9 cellular contexts compared by ENCODE assay signal in the genomic region with DNA sequence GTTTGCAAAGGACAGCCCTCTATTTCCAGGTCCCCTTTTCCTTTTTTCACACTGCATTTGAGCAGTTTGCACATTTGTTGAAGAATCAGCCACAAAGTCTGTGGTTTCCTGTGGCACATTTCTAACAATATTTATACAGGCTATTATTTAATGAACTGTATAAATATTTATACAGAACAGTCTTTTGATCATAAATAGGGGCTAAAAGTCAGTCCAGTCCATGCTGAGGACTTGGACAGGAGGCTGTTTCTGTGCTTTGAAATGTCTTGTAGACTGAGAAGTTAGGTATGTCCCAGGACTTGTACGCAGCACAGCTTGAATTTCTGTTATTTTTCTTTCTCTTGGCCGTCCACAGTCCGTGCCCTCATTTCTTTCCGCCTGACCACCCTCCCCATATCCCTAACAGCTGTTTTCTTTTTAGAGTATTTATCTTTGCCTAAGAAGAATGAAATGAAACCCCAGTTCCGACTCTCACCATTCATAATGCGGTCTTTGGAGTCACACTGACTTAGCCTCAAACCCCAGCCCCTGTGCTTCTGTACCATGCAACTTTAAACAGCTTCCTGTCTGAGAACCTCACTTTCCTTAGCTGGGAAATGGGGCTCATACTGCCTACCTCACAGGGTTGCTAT. TPM values are rescaled to one million over a fixed set of nuclear protein-coding genes. Genes with fewer than 3 reads are reported as not detected.
DNase-seq lines count a peak whose midpoint lies in the region; ATAC-seq and TF ChIP-seq lines count a peak whose summit lies in the region.
"Had no signal": no experiment of that assay in that cellular context is flagged by ENCODE, and none has a peak within 500 bp of the region (broad histone marks: within the 10 kb centered on the region; RNA-seq: fewer than 3 reads in every experiment).

No MANE protein-coding gene starts in this region.

- POLR2A ChIA-PET in activated CD4-positive, alpha-beta memory T cell treated with anti-CD3 and anti-CD28 coated beads, Interleukin-2, amount 10 ng/mL, durations not matched to agents 7 days and 5 days (lab: Charles Lee): interaction anchor here (0.7 to 1.3 kb wide), 2 partner anchors 20 to 21 kb away, joined by 3 to 4 read pairs; a partner anchor contains a TSS
- POLR2A ChIA-PET in activated CD4-positive, alpha-beta memory T cell treated with anti-CD3 and anti-CD28 coated beads for 36 hours (lab: Charles Lee): no interaction called here

- intact Hi-C loops in activated CD4-positive, alpha-beta memory T cell treated with anti-CD3 and anti-CD28 coated beads for 36 hours (cut with micrococcal nuclease): no loop called here
- intact Hi-C loops in right lobe of liver (cut with DNase I): no loop called here

- H3K9me3 ChIP-seq in adipocyte (ENCODE audit: control insufficient read depth, low read length) (no peaks in the 10 kb centered on the region), right lobe of liver (no peaks in the 10 kb centered on the region)

- H3K27me3 ChIP-seq in adipocyte (replicated peaks; ENCODE audit: control insufficient read depth, insufficient read depth, low read length) (no peaks in the 10 kb centered on the region), right lobe of liver (no peaks in the 10 kb centered on the region)

- WGBS in right lobe of liver (ENCODE audit: insufficient coverage, low coverage, low lambda C conversion rate, missing lambda C conversion rate): 14% methylated on average over 6 of the region's 6 CpGs
- WGBS in urinary bladder: 34% methylated on average over 6 of the region's 6 CpGs

- H3K4me3 ChIP-seq in adipocyte (ENCODE audit: low read length): peak overlapping the region; percentile 52
- H3K4me3 ChIP-seq in right lobe of liver: peak overlapping the region in 2 of 3 donors; percentile 33 to 38
- no peak overlapping the region for H3K4me3 ChIP-seq in urinary bladder (ENCODE audit: low read depth, low read length)

- peaks cover 3% of the 10 kb centered on the region for H3K36me3 Mint-ChIP-seq in activated CD4-positive, alpha-beta memory T cell treated with anti-CD3 and anti-CD28 coated beads, Interleukin-2, amount 10 ng/mL, durations not matched to agents 7 days and 5 days (ENCODE audit: low read depth)
- H3K36me3 Mint-ChIP-seq in activated CD4-positive, alpha-beta memory T cell treated with anti-CD3 and anti-CD28 coated beads for 36 hours: no peaks in the 10 kb centered on the region

- H3K4me3 Mint-ChIP-seq in activated CD4-positive, alpha-beta memory T cell treated with anti-CD3 and anti-CD28 coated beads, Interleukin-2, amount 10 ng/mL, durations not matched to agents 7 days and 5 days: peak overlapping the region; percentile 14
- H3K4me3 Mint-ChIP-seq in activated CD4-positive, alpha-beta memory T cell treated with anti-CD3 and anti-CD28 coated beads for 36 hours: no peak overlapping the region

- CTCF ChIA-PET in activated CD4-positive, alpha-beta memory T cell treated with anti-CD3 and anti-CD28 coated beads, Interleukin-2, amount 10 ng/mL, durations not matched to agents 7 days and 5 days (lab: Charles Lee): interaction anchor here (1.0 kb wide), 1 partner anchor 16 kb away, joined by 3 read pairs; no protein-coding TSS in a partner anchor
- CTCF ChIA-PET in activated CD4-positive, alpha-beta memory T cell treated with anti-CD3 and anti-CD28 coated beads for 36 hours (lab: Charles Lee): no interaction called here

- ATAC-seq in right lobe of liver: peak; percentile 27 to 54 (median 38)

- no peaks in the 10 kb centered on the region for H3K36me3 ChIP-seq in adipocyte (ENCODE audit: control insufficient read depth, insufficient read depth, low read length, severe bottlenecking)
- H3K36me3 ChIP-seq in right lobe of liver: no peaks in the 10 kb centered on the region
- H3K36me3 ChIP-seq in urinary bladder (ENCODE audit: insufficient read depth): no peaks in the 10 kb centered on the region

- H3K27ac ChIP-seq in right lobe of liver (peak overlapping the region; percentile 24 to 74 (median 72)), urinary bladder (ENCODE audit: low read depth) (peak overlapping the region; percentile 62)
- H3K27ac ChIP-seq: HL-60 had no signal

- peak overlapping the region; percentile 45 for H3K27ac Mint-ChIP-seq in activated CD4-positive, alpha-beta memory T cell treated with anti-CD3 and anti-CD28 coated beads, Interleukin-2, amount 10 ng/mL, durations not matched to agents 7 days and 5 days
- H3K27ac Mint-ChIP-seq in activated CD4-positive, alpha-beta memory T cell treated with anti-CD3 and anti-CD28 coated beads for 36 hours: no peak overlapping the region

- peaks cover 28% of the 10 kb centered on the region for H3K4me1 ChIP-seq in adipocyte (ENCODE audit: control insufficient read depth, insufficient read depth, low read length)
- H3K4me1 ChIP-seq in right lobe of liver: peaks cover 0 to 65% (median 18%) of the 10 kb centered on the region in 4 donors
- peaks cover 2% of the 10 kb centered on the region for H3K4me1 ChIP-seq in urinary bladder (ENCODE audit: insufficient read depth)

- peaks cover 23% of the 10 kb centered on the region for H3K4me1 Mint-ChIP-seq in activated CD4-positive, alpha-beta memory T cell treated with anti-CD3 and anti-CD28 coated beads, Interleukin-2, amount 10 ng/mL, durations not matched to agents 7 days and 5 days
- peaks cover 3% of the 10 kb centered on the region for H3K4me1 Mint-ChIP-seq in activated CD4-positive, alpha-beta memory T cell treated with anti-CD3 and anti-CD28 coated beads for 36 hours (ENCODE audit: low read depth)

- no peak for TF ChIP-seq CTCF in right lobe of liver (IDR thresholded peaks at IDR 0.05)

- no peak for DNase-seq in activated CD4-positive, alpha-beta memory T cell treated with anti-CD3 and anti-CD28 coated beads, Interleukin-2, amount 10 ng/mL, durations not matched to agents 7 days and 5 days
- DNase-seq in activated CD4-positive, alpha-beta memory T cell treated with anti-CD3 and anti-CD28 coated beads for 36 hours: no peak
- peak; percentile 84 for DNase-seq in adipocyte (ENCODE audit: low read depth)
- DNase-seq in right lobe of liver: no peak
- no peak for DNase-seq in LoVo (ENCODE audit: low spot score)
- no peak for DNase-seq in activated CD4-positive, alpha-beta T cell treated with anti-CD3 and anti-CD28 coated beads for 4 hours
- no peak for DNase-seq in activated CD4-positive, CD25-positive, alpha-beta regulatory T cell treated with anti-CD3 and anti-CD28 coated beads, Interleukin-2, amount 50 U/mL, for 72 hours

- H3K27me3 Mint-ChIP-seq in activated CD4-positive, alpha-beta memory T cell treated with anti-CD3 and anti-CD28 coated beads, Interleukin-2, amount 10 ng/mL, durations not matched to agents 7 days and 5 days: no peaks in the 10 kb centered on the region
- H3K27me3 Mint-ChIP-seq in activated CD4-positive, alpha-beta memory T cell treated with anti-CD3 and anti-CD28 coated beads for 36 hours: peaks cover 1% of the 10 kb centered on the region

- TF ChIP-seq POLR2A in right lobe of liver (IDR thresholded peaks at IDR 0.05): no peak

- peaks cover 2% of the 10 kb centered on the region for H3K9me3 Mint-ChIP-seq in activated CD4-positive, alpha-beta memory T cell treated with anti-CD3 and anti-CD28 coated beads, Interleukin-2, amount 10 ng/mL, durations not matched to agents 7 days and 5 days
- H3K9me3 Mint-ChIP-seq in activated CD4-positive, alpha-beta memory T cell treated with anti-CD3 and anti-CD28 coated beads for 36 hours: no peaks in the 10 kb centered on the region

- H3K9ac ChIP-seq in adipocyte (ENCODE audit: low read length): peak overlapping the region; percentile 16

RNA-seq across cellular contexts. Expression of a gene that starts 19.7 kb away (rescaled TPM):
- total RNA-seq in activated CD4-positive, alpha-beta memory T cell treated with anti-CD3 and anti-CD28 coated beads, Interleukin-2, amount 10 ng/mL, durations not matched to agents 7 days and 5 days: 1 to 10 TPM; 7.0 to 7.7 TPM
- 10 to 100 TPM; 10.2 TPM for total RNA-seq in activated CD4-positive, alpha-beta memory T cell treated with anti-CD3 and anti-CD28 coated beads for 36 hours
- total RNA-seq in right lobe of liver (10 to 100 TPM; 45.5 to 84.2 (median 58.7) TPM), urinary bladder (36.9 TPM)
- 16.6 TPM for polyA plus RNA-seq in urinary bladder
